In the genomic region with DNA sequence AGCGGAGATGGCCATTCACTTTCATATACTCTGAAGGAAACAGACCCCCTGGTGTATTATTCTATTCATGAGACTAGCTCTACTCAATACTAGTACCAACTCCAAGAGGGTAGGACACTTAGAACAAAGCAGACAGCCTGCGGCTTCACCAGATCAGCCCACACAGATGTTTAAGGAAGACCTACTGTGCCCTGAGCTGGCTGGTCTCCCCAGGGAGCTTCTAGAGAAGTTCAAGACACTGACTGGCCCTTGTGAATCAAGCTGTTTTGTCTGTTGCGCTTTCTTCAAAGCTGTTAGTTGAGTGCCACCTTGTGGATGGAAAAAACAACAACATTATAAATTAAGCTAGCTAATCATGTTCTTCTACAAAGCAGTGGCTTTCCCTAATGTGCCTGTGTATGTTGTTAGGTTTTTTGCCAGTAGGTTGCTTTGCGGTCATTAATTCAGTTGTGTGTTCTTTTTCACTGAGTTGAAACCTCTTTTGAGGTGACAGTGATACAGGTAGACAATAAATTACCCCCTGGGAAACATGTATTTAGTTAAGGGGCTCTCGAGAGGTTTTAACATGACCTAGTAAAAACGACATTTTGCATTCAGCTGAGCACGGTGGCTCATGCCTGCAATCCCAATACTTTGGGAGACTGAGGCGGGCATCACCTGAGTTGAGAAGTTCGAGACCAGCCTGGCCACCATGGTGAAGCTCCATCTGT, we compare ENCODE assay signal across 9 cellular contexts.
DNase-seq lines count a peak whose midpoint lies in the region; ATAC-seq and TF ChIP-seq lines count a peak whose summit lies in the region.
"Had no signal": no experiment of that assay in that cellular context is flagged by ENCODE, and none has a peak within 500 bp of the region (broad histone marks: within the 10 kb centered on the region; RNA-seq: fewer than 3 reads in every experiment).

No MANE protein-coding gene starts in this region.

- H3K9me3 ChIP-seq in MM.1S (replicated peaks; ENCODE audit: insufficient read depth, low read length) = no peaks in the 10 kb centered on the region
- H3K9me3 ChIP-seq in PC-9 (ENCODE audit: insufficient read depth, low read depth) = no peaks in the 10 kb centered on the region
- no peaks in the 10 kb centered on the region for H3K9me3 ChIP-seq in colonic mucosa
- H3K9me3 ChIP-seq in liver (ENCODE audit: control insufficient read depth in 4 of 4, low read length in 3 of 4) = no peaks in the 10 kb centered on the region
- no peaks in the 10 kb centered on the region for H3K9me3 ChIP-seq in upper lobe of right lung

- BruUV-seq in PC-9 (replicated peaks; lab: Mats Ljungman, UMichigan) = no TSS peak

- no peaks in the 10 kb centered on the region for H3F3A ChIP-seq in MM.1S (ENCODE audit: insufficient read depth, low read length)
- no peaks in the 10 kb centered on the region for H3F3A ChIP-seq in PC-9 (ENCODE audit: insufficient read depth, low read depth)

- no peak for DNase-seq in CD14-positive monocyte (ENCODE audit: low spot score)
- DNase-seq in MM.1S = peak; percentile 73
- DNase-seq in PC-9 = peak; percentile 28 to 57
- DNase-seq in colonic mucosa = no peak
- DNase-seq in upper lobe of right lung = no peak

- H3K9ac ChIP-seq in MM.1S (ENCODE audit: low read length) (no peak overlapping the region), colonic mucosa (ENCODE audit: low read depth in 2 of 2, low read length in 2 of 2) (no peak overlapping the region), liver (ENCODE audit: low read depth in 1 of 2, low read length in 2 of 2) (no peak overlapping the region)

- H2AFZ ChIP-seq in MM.1S (ENCODE audit: low read length) (no peak overlapping the region), PC-9 (no peak overlapping the region)

- H3K4me3 Mint-ChIP-seq in CD14-positive monocyte = no peak overlapping the region
- H3K4me3 Mint-ChIP-seq: naive thymus-derived CD8-positive, alpha-beta T cell had no signal

- no peak overlapping the region for H3K4me3 ChIP-seq in MM.1S (ENCODE audit: low read length)
- no peak overlapping the region for H3K4me3 ChIP-seq in PC-9
- H3K4me3 ChIP-seq in colonic mucosa = no peak overlapping the region
- no peak overlapping the region for H3K4me3 ChIP-seq in liver (ENCODE audit: low read depth in 1 of 3, low read length in 3 of 3)
- no peak overlapping the region for H3K4me3 ChIP-seq in upper lobe of right lung

- H4K20me1 ChIP-seq in MM.1S (ENCODE audit: insufficient read depth, low read length) (no peaks in the 10 kb centered on the region), PC-9 (ENCODE audit: insufficient read depth) (no peaks in the 10 kb centered on the region)

- H3K9me2 ChIP-seq in MM.1S (replicated peaks; ENCODE audit: insufficient read depth, low read length) = no peaks in the 10 kb centered on the region
- no peaks in the 10 kb centered on the region for H3K9me2 ChIP-seq in PC-9 (ENCODE audit: insufficient read depth)

- no peaks in the 10 kb centered on the region for H3K79me2 ChIP-seq in MM.1S (ENCODE audit: low read length)
- H3K79me2 ChIP-seq in PC-9 (ENCODE audit: low read depth) = no peaks in the 10 kb centered on the region

- CTCF ChIA-PET in PC-9 (lab: Charles Lee) = interaction anchor here (0.5 to 3.0 kb wide), 14 partner anchors 9 to 1036 kb away, joined by 3 to 31 read pairs (median 5); a partner anchor contains a TSS

- no peaks in the 10 kb centered on the region for H3K36me3 Mint-ChIP-seq in CD14-positive monocyte
- H3K36me3 Mint-ChIP-seq: naive thymus-derived CD8-positive, alpha-beta T cell had no signal

- no peaks in the 10 kb centered on the region for H3K9me3 Mint-ChIP-seq in CD14-positive monocyte
- H3K9me3 Mint-ChIP-seq: naive thymus-derived CD8-positive, alpha-beta T cell had no signal

- H3K27ac Mint-ChIP-seq in CD14-positive monocyte = no peak overlapping the region

- POLR2A ChIA-PET in PC-9 (lab: Charles Lee; ENCODE audit: unreplicated experiment) = interaction anchor here (0.6 kb wide), 2 partner anchors 182 to 187 kb away, joined by 3 to 6 read pairs; no protein-coding TSS in a partner anchor

- no peaks in the 10 kb centered on the region for H3K4me1 ChIP-seq in MM.1S (ENCODE audit: low read length)
- H3K4me1 ChIP-seq in PC-9 (replicated peaks; ENCODE audit: insufficient read depth) = no peaks in the 10 kb centered on the region
- H3K4me1 ChIP-seq in colonic mucosa = no peaks in the 10 kb centered on the region
- H3K4me1 ChIP-seq in liver (ENCODE audit: control insufficient read depth in 4 of 4, insufficient read depth in 4 of 4, low read length in 3 of 4) = peaks cover 0 to 18% (median 9%) of the 10 kb centered on the region in 4 donors
- H3K4me1 ChIP-seq in upper lobe of right lung = no peaks in the 10 kb centered on the region

- no peaks in the 10 kb centered on the region for H3K4me1 Mint-ChIP-seq in CD14-positive monocyte
- H3K4me1 Mint-ChIP-seq: naive thymus-derived CD8-positive, alpha-beta T cell had no signal

- H3K27me3 ChIP-seq in MM.1S (replicated peaks; ENCODE audit: insufficient read depth, low read length) (no peaks in the 10 kb centered on the region), PC-9 (ENCODE audit: insufficient read depth, low read depth) (no peaks in the 10 kb centered on the region), colonic mucosa (no peaks in the 10 kb centered on the region), liver (ENCODE audit: control insufficient read depth in 4 of 4, insufficient read depth in 4 of 4, low read length in 3 of 4) (no peaks in the 10 kb centered on the region), upper lobe of right lung (no peaks in the 10 kb centered on the region)

- peak; percentile 64 for TF ChIP-seq CTCF in CD14-positive monocyte (IDR thresholded peaks at IDR 0.05)
- TF ChIP-seq CTCF in MM.1S (IDR thresholded peaks at IDR 0.05; ENCODE audit: low read length) = peak; percentile 55
- TF ChIP-seq CTCF in PC-9 (conservative IDR thresholded peaks at IDR 0.05) = peak; percentile 77
- TF ChIP-seq CTCF in colonic mucosa (IDR thresholded peaks at IDR 0.05) = peak; percentile 57
- TF ChIP-seq CTCF in liver (IDR thresholded peaks at IDR 0.05; ENCODE audit: low read depth, low read length, missing input control) = peak; percentile 58
- TF ChIP-seq CTCF in upper lobe of right lung (IDR thresholded peaks at IDR 0.05) = peak; percentile 60

- TF ChIP-seq RAD21 in liver (IDR thresholded peaks at IDR 0.05) = peak; percentile 96 to 97

- H3K27ac ChIP-seq in MM.1S (ENCODE audit: low read length) (no peak overlapping the region), PC-9 (no peak overlapping the region), colonic mucosa (no peak overlapping the region), liver (ENCODE audit: low read depth in 1 of 2, low read length in 2 of 2) (no peak overlapping the region), upper lobe of right lung (no peak overlapping the region)

- 78% methylated on average over 9 of the region's 9 CpGs for WGBS in liver

- H3K4me2 ChIP-seq in MM.1S (ENCODE audit: low read depth, low read length) (no peak overlapping the region), PC-9 (no peak overlapping the region)

- H3K36me3 ChIP-seq in MM.1S (replicated peaks; ENCODE audit: insufficient read depth, low read length) = no peaks in the 10 kb centered on the region
- H3K36me3 ChIP-seq in PC-9 (ENCODE audit: low read depth) = no peaks in the 10 kb centered on the region
- no peaks in the 10 kb centered on the region for H3K36me3 ChIP-seq in colonic mucosa
- peaks cover 3 to 61% (median 42%) of the 10 kb centered on the region in 4 donors for H3K36me3 ChIP-seq in liver (ENCODE audit: control insufficient read depth in 4 of 4, insufficient read depth in 3 of 4, low read depth in 1 of 4, low read length in 3 of 4)
- peaks cover 4% of the 10 kb centered on the region for H3K36me3 ChIP-seq in upper lobe of right lung

- no peaks in the 10 kb centered on the region for H3K27me3 Mint-ChIP-seq in CD14-positive monocyte (ENCODE audit: low read depth in 3 of 3)

- ATAC-seq in GM18861 (IDR thresholded peaks at IDR 0.05; ENCODE audit: unreplicated experiment) (peak; percentile 72), upper lobe of right lung (peak; percentile 81), GM19023 (IDR thresholded peaks at IDR 0.05; ENCODE audit: unreplicated experiment) (no peak)

- intact Hi-C loops in CD14-positive monocyte (cut with micrococcal nuclease) (loop anchor here (1.0 to 10.0 kb wide), 3 partner anchors 185 to 1033 kb away; no protein-coding TSS in a partner anchor), PC-9 (cut with micrococcal nuclease; ENCODE audit: unreplicated experiment) (loop anchor here (1.0 to 5.0 kb wide), 5 partner anchors 42 to 1035 kb away; no protein-coding TSS in a partner anchor), colonic mucosa (cut with DNase I) (no loop called here), upper lobe of right lung (cut with DNase I) (loop anchor here (5.0 kb wide), 1 partner anchor 185 kb away; no protein-coding TSS in a partner anchor)

TF ChIP-seq in liver, 16 proteins besides CTCF, POLR2A, EP300 and RAD21:
- TF ChIP-seq RXRA (IDR thresholded peaks at IDR 0.05) (peak in 1 of 2 donors; percentile 12), TAF1 (conservative IDR thresholded peaks at IDR 0.05) (no peak), JUND (IDR thresholded peaks at IDR 0.05) (no peak), NR2F2 (IDR thresholded peaks at IDR 0.05) (no peak), FOXA2 (IDR thresholded peaks at IDR 0.05) (no peak), GABPA (IDR thresholded peaks at IDR 0.05 in 1 of 2, conservative IDR thresholded peaks at IDR 0.05 in 1 of 2) (no peak)
- TF ChIP-seq, protein P1, sequence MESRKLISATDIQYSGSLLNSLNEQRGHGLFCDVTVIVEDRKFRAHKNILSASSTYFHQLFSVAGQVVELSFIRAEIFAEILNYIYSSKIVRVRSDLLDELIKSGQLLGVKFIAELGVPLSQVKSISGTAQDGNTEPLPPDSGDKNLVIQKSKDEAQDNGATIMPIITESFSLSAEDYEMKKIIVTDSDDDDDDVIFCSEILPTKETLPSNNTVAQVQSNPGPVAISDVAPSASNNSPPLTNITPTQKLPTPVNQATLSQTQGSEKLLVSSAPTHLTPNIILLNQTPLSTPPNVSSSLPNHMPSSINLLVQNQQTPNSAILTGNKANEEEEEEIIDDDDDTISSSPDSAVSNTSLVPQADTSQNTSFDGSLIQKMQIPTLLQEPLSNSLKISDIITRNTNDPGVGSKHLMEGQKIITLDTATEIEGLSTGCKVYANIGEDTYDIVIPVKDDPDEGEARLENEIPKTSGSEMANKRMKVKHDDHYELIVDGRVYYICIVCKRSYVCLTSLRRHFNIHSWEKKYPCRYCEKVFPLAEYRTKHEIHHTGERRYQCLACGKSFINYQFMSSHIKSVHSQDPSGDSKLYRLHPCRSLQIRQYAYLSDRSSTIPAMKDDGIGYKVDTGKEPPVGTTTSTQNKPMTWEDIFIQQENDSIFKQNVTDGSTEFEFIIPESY (IDR thresholded peaks at IDR 0.05) = no peak

Comparison
In these comparisons a context has a peak if more than half of its experiments do, and no peak if none do; other contexts are left out.
1. DNase-seq: peak in MM.1S (single experiment) and PC-9 (2 of 2); none in CD14-positive monocyte (single experiment), colonic mucosa (single experiment) and upper lobe of right lung (single experiment).
2. Peak in every context shown above with its lines, with median percentiles within 50 percentile points of each other: CTCF ChIP-seq.